ENCODE assay signal across 12 cellular contexts in the genomic region with DNA sequence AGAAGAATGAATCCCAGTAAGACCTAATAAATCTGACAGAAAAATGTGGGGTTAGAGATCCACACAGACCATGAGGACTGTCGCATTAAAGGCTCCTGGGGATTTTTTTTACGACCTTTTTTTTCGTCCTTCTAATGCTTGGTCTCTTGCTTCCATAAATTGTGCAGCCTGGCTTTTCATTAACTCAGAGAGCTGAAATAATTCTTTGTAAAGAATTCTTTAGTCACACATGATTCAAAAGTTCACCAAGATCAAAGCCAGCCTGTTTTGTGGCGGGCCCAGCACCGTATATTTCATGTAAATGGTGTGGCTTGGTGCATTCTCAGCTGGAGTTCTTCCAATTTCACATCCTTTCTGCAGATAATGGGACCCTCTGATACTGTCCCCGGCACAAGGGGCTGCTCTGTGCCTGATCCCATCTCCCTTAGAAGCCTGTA.
"Had no signal": no experiment of that assay in that cellular context is flagged by ENCODE, and none has a peak within 500 bp of the region (broad histone marks: within the 10 kb centered on the region; RNA-seq: fewer than 3 reads in every experiment).

No MANE protein-coding gene starts in this region.

- H3K27ac Mint-ChIP-seq: activated CD4-positive, alpha-beta memory T cell treated with anti-CD3 and anti-CD28 coated beads for 36 hours; neural progenitor cell; stimulated activated naive B cell treated with anti-CD40 and anti-IgM and Interleukin-4, amounts not matched to agents 10 μg/mL and 1 μg/mL and 100 μg/mL, for 72 hours had no signal

- H3K36me3 Mint-ChIP-seq: neural progenitor cell had no signal

- H3K4me3 Mint-ChIP-seq: activated CD4-positive, alpha-beta memory T cell treated with anti-CD3 and anti-CD28 coated beads for 36 hours; activated T-cell treated with anti-CD3 and anti-CD28 coated beads, Interleukin-2, amount 50 U/mL, for 4 hours; neural progenitor cell; stimulated activated naive B cell treated with anti-CD40 and anti-IgM and Interleukin-4, amounts not matched to agents 10 μg/mL and 1 μg/mL and 100 μg/mL, for 72 hours had no signal

- H3K27me3 Mint-ChIP-seq: activated CD4-positive, alpha-beta memory T cell treated with anti-CD3 and anti-CD28 coated beads for 36 hours had no signal

- H3K4me1 Mint-ChIP-seq: stimulated activated naive B cell treated with anti-CD40 and anti-IgM and Interleukin-4, amounts not matched to agents 10 μg/mL and 1 μg/mL and 100 μg/mL, for 72 hours had no signal

- DNase-seq: activated CD4-positive, alpha-beta memory T cell treated with anti-CD3 and anti-CD28 coated beads for 36 hours; activated effector memory CD4-positive, alpha-beta T cell treated with Interleukin-2 at 50 U/mL for 16 hours; activated naive CD4-positive, alpha-beta T cell treated with anti-CD3 and anti-CD28 coated beads, Interleukin-2, amount 50 U/mL, for 16 hours; activated T-cell treated with anti-CD3 and anti-CD28 coated beads, Interleukin-2, amount 50 U/mL, for 4 hours; hypothalamus; kidney; pancreas; stimulated activated CD4-positive, alpha-beta T cell treated with anti-CD3 and anti-CD28 coated beads, Interleukin-15, amount 100 ng/mL, for 24 hours; stimulated activated CD4-positive, alpha-beta T cell treated with anti-CD3 and anti-CD28 coated beads, Interleukin-4, amount 100 ng/mL, for 1 hour; stimulated activated naive B cell treated with anti-CD40 and anti-IgM and Interleukin-4, amounts not matched to agents 10 μg/mL and 1 μg/mL and 100 μg/mL, for 72 hours; thyroid gland had no signal
